In genomic region chr16:85202631-85203461, GRCh38 we compare ENCODE assay signal across 10 cellular contexts.
DNase-seq lines count a peak whose midpoint lies in the region; ATAC-seq and TF ChIP-seq lines count a peak whose summit lies in the region.
"Had no signal": no experiment of that assay in that cellular context is flagged by ENCODE, and none has a peak within 500 bp of the region (broad histone marks: within the 10 kb centered on the region; RNA-seq: fewer than 3 reads in every experiment).

No MANE protein-coding gene starts in this region.

- no peak for TF ChIP-seq CTCF in esophagus squamous epithelium (IDR thresholded peaks at IDR 0.05)
- no peak for TF ChIP-seq CTCF in upper lobe of left lung (IDR thresholded peaks at IDR 0.05)
- no peak for TF ChIP-seq CTCF in type B pancreatic cell (conservative IDR thresholded peaks at IDR 0.05)

- H3K4me1 Mint-ChIP-seq in type B pancreatic cell (ENCODE audit: unreplicated experiment) = peaks cover 44% of the 10 kb centered on the region

- H3K4me1 ChIP-seq in esophagus squamous epithelium (peaks cover 23 to 81% (median 50%) of the 10 kb centered on the region in 3 donors), upper lobe of left lung (peaks cover 24 to 39% (median 31%) of the 10 kb centered on the region in 4 donors)

- 80 to 86% methylated on average over 1 to 6 of the region's 21 CpGs for WGBS in esophagus squamous epithelium, 2 donors
- WGBS in upper lobe of left lung, 2 donors = 55 to 82% methylated on average over 4 to 19 of the region's 21 CpGs

- DNase-seq in NCI-H82 (lab: John Stamatoyannopoulos, UW) (peak; percentile 90), esophagus squamous epithelium (lab: John Stamatoyannopoulos, UW) (no peak), midbrain (lab: John Stamatoyannopoulos, UW) (peak; percentile 72), upper lobe of left lung (peak in 1 of 2 donors; percentile 30), type B pancreatic cell (ENCODE audit: extremely low spot score, unreplicated experiment) (no peak)
- no peak for DNase-seq in central memory CD4-positive, alpha-beta T cell
- DNase-seq: cortex of kidney, Karpas-422, T1000 had no signal

- peaks cover 4% of the 10 kb centered on the region for H3K36me3 Mint-ChIP-seq in type B pancreatic cell

- no peaks in the 10 kb centered on the region for H3K9me3 Mint-ChIP-seq in type B pancreatic cell

- TF ChIP-seq POLR2A in esophagus squamous epithelium (IDR thresholded peaks at IDR 0.05) (no peak), upper lobe of left lung (IDR thresholded peaks at IDR 0.05) (no peak)

- no peak overlapping the region for H3K4me3 ChIP-seq in esophagus squamous epithelium
- H3K4me3 ChIP-seq in upper lobe of left lung = no peak overlapping the region

- ATAC-seq in upper lobe of left lung (ENCODE audit: low FRiP score in 2 of 2) = peak; percentile 63 to 73
- no peak for ATAC-seq in GM19351 (IDR thresholded peaks at IDR 0.05; ENCODE audit: unreplicated experiment)

- H3K27me3 ChIP-seq in esophagus squamous epithelium (peaks cover 0 to 20% (median 0%) of the 10 kb centered on the region in 4 donors), upper lobe of left lung (no peaks in the 10 kb centered on the region)

- intact Hi-C loops in esophagus squamous epithelium (cut with DNase I) = no loop called here

- no peak for TF ChIP-seq EP300 in upper lobe of left lung (IDR thresholded peaks at IDR 0.05)

- no peaks in the 10 kb centered on the region for H3K36me3 ChIP-seq in esophagus squamous epithelium
- no peaks in the 10 kb centered on the region for H3K36me3 ChIP-seq in upper lobe of left lung

- no peaks in the 10 kb centered on the region for H3K9me3 ChIP-seq in esophagus squamous epithelium
- H3K9me3 ChIP-seq in upper lobe of left lung = no peaks in the 10 kb centered on the region

- H3K27ac ChIP-seq in esophagus squamous epithelium = peak overlapping the region; percentile 49 to 87 (median 64)
- H3K27ac ChIP-seq in upper lobe of left lung = peak overlapping the region; percentile 40 to 76 (median 69)

- no peak overlapping the region for H3K27ac Mint-ChIP-seq in type B pancreatic cell

- peaks cover 3% of the 10 kb centered on the region for H3K27me3 Mint-ChIP-seq in type B pancreatic cell

- no peak overlapping the region for H3K4me3 Mint-ChIP-seq in type B pancreatic cell

Comparison
In these comparisons a context has a peak if more than half of its experiments do, and no peak if none do; other contexts are left out.
1. DNase-seq: peak in NCI-H82 (single experiment) and midbrain (single experiment); none in esophagus squamous epithelium (single experiment), central memory CD4-positive, alpha-beta T cell (single experiment) and type B pancreatic cell (single experiment).